Comparison of ENCODE assay signal across 8 cellular contexts in genomic region chr17:50150354-50151040, GRCh38. TPM values are rescaled to one million over a fixed set of nuclear protein-coding genes. Genes with fewer than 3 reads are reported as not detected.
DNase-seq lines count a peak whose midpoint lies in the region; ATAC-seq and TF ChIP-seq lines count a peak whose summit lies in the region.

TSS of gene PPP1R9B (minus strand) at chr17:50150677. CDS start at chr17:50150513, 164 bp downstream.

- DNase-seq in H4 (ENCODE audit: low spot score) = no peak
- DNase-seq in fibroblast of villous mesenchyme (ENCODE audit: low read depth) = no peak
- DNase-seq in osteocyte (ENCODE audit: extremely low spot score, unreplicated experiment) = no peak
- DNase-seq in NCI-H1092 (lab: John Stamatoyannopoulos, UW) = no peak

- no peak for ATAC-seq in GM18519 (IDR thresholded peaks at IDR 0.05; ENCODE audit: low FRiP score, unreplicated experiment)
- ATAC-seq in HG02884 (IDR thresholded peaks at IDR 0.05; ENCODE audit: unreplicated experiment) = no peak
- ATAC-seq in HG03342 (IDR thresholded peaks at IDR 0.05; ENCODE audit: unreplicated experiment) = no peak

- peaks cover 37% of the 10 kb centered on the region for H3K4me1 Mint-ChIP-seq in T-helper 1 cell treated with Interleukin-12 subunit alpha and Interleukin-12 subunit beta and Interleukin-4 antibody, amounts not matched to agents 30 μg/mL and 1 μg/mL, for 36 hours (ENCODE audit: low read depth)
- peaks cover 38% of the 10 kb centered on the region for H3K4me1 Mint-ChIP-seq in osteocyte (ENCODE audit: unreplicated experiment)

- peaks cover 24% of the 10 kb centered on the region for H3K36me3 Mint-ChIP-seq in T-helper 1 cell treated with Interleukin-12 subunit alpha and Interleukin-12 subunit beta and Interleukin-4 antibody, amounts not matched to agents 30 μg/mL and 1 μg/mL, for 36 hours (ENCODE audit: low read depth)
- peaks cover 8% of the 10 kb centered on the region for H3K36me3 Mint-ChIP-seq in osteocyte (ENCODE audit: unreplicated experiment)

- H3K4me3 Mint-ChIP-seq in T-helper 1 cell treated with Interleukin-12 subunit alpha and Interleukin-12 subunit beta and Interleukin-4 antibody, amounts not matched to agents 30 μg/mL and 1 μg/mL, for 36 hours = peak within 1 kb of the TSS; percentile 99
- H3K4me3 Mint-ChIP-seq in osteocyte (ENCODE audit: unreplicated experiment) = peak within 1 kb of the TSS; percentile 90

- no peaks in the 10 kb centered on the region for H3K27me3 Mint-ChIP-seq in T-helper 1 cell treated with Interleukin-12 subunit alpha and Interleukin-12 subunit beta and Interleukin-4 antibody, amounts not matched to agents 30 μg/mL and 1 μg/mL, for 36 hours (ENCODE audit: low read depth)
- no peaks in the 10 kb centered on the region for H3K27me3 Mint-ChIP-seq in osteocyte (ENCODE audit: unreplicated experiment)

- TF ChIP-seq CTCF in fibroblast of villous mesenchyme (IDR thresholded peaks at IDR 0.05; ENCODE audit: insufficient read depth, low read depth, low read length) (no peak), osteocyte (IDR thresholded peaks at IDR 0.05) (no peak)

- H3K9me3 Mint-ChIP-seq in T-helper 1 cell treated with Interleukin-12 subunit alpha and Interleukin-12 subunit beta and Interleukin-4 antibody, amounts not matched to agents 30 μg/mL and 1 μg/mL, for 36 hours = no peaks in the 10 kb centered on the region
- H3K9me3 Mint-ChIP-seq in osteocyte (ENCODE audit: unreplicated experiment) = no peaks in the 10 kb centered on the region

- peak within 1 kb of the TSS; percentile 94 for H3K27ac Mint-ChIP-seq in T-helper 1 cell treated with Interleukin-12 subunit alpha and Interleukin-12 subunit beta and Interleukin-4 antibody, amounts not matched to agents 30 μg/mL and 1 μg/mL, for 36 hours
- H3K27ac Mint-ChIP-seq in osteocyte (ENCODE audit: unreplicated experiment) = peak within 1 kb of the TSS; percentile 95

- H3K4me3 ChIP-seq in fibroblast of villous mesenchyme (ENCODE audit: low read depth, low read length) = peak within 1 kb of the TSS; percentile 85

RNA-seq across cellular contexts. Expression of gene PPP1R9B, which starts in this region (rescaled TPM):
- 16.3 and 18.5 TPM in 2 replicates for total RNA-seq in H4 (2014; rRNA removed; shearing (Covaris generic))
- 38.7 and 47.1 TPM in 2 replicates for total RNA-seq in fibroblast of villous mesenchyme
- 175 and 176 TPM in 2 replicates for total RNA-seq in osteocyte
